ENCODE assay signal across 24 cellular contexts in the genomic region with DNA sequence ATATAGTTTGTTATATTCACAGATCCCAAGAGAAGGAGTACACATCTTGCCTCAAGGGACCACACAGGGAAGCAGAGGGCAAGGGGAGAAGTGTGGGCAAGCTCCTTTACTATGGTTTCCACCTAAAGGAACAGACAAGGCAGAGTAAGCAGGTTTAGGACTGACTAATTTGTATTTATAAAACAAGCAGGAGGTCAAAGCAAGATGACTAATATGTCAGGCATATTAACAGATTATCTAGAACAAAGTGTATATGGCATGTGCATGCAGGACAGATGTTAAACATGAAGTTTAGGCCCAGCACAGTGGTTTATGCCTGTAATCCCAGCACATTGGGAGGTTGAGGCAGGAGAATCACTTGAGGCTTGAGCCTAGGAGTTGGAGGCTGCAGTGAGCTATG. TPM values are rescaled to one million over a fixed set of nuclear protein-coding genes. Genes with fewer than 3 reads are reported as not detected.
DNase-seq lines count a peak whose midpoint lies in the region; ATAC-seq, FAIRE-seq and TF ChIP-seq lines count a peak whose summit lies in the region.
"Had no signal": no experiment of that assay in that cellular context is flagged by ENCODE, and none has a peak within 500 bp of the region (broad histone marks: within the 10 kb centered on the region; RNA-seq: fewer than 3 reads in every experiment).

No MANE protein-coding gene starts in this region.

- H3K4me2 ChIP-seq in H1 (ENCODE audit: insufficient read depth in 1 of 2, low read depth in 2 of 2, low read length in 2 of 2), result no peak overlapping the region

- no peak overlapping the region for H3K27ac ChIP-seq in H1 (ENCODE audit: low read depth, low read length)
- H3K27ac ChIP-seq: KMS-11 had no signal

- CTCF ChIA-PET in H1 (lab: Charles Lee; ENCODE audit: partially characterized antibody), result no interaction called here

- H3K4me3 ChIP-seq in H1 (ENCODE audit: extremely low read depth in 1 of 4, insufficient read depth in 2 of 4, low read depth in 3 of 4, low read length in 4 of 4), result no peak overlapping the region

- TF ChIP-seq RAD21 in H1 (IDR thresholded peaks at IDR 0.05 in 1 of 2, conservative IDR thresholded peaks at IDR 0.05 in 1 of 2; ENCODE audit: low read depth in 2 of 2, low read length in 2 of 2), result no peak

- H4K20me1 ChIP-seq in H1 (replicated peaks in 1 of 2; ENCODE audit: control insufficient read depth in 1 of 2, insufficient read depth in 2 of 2, low read length in 2 of 2), result peaks cover 0 to 2% of the 10 kb centered on the region in 2 experiments

- H2BK12ac ChIP-seq in H1 (ENCODE audit: low read depth, low read length), result no peak overlapping the region; the same call in 1 of the 2 replicates

- H3K56ac ChIP-seq in H1 (replicated peaks; ENCODE audit: insufficient read length, low read depth, low read length), result no peak overlapping the region

- H2BK20ac ChIP-seq in H1 (ENCODE audit: low read length), result no peak overlapping the region

- peaks cover 15 to 31% (median 29%) of the 10 kb centered on the region in 4 experiments for H3K27me3 ChIP-seq in H1 (replicated peaks in 1 of 4; ENCODE audit: control insufficient read depth in 3 of 4, extremely low read depth in 1 of 4, insufficient read depth in 3 of 4, low read length in 3 of 4)

- FAIRE-seq in H1 (lab: Jason Lieb, UNC), result no peak
- FAIRE-seq: A204.1, D721Med, G401.6, GM12892, GM19239 had no signal

- H2BK120ac ChIP-seq in H1 (replicated peaks; ENCODE audit: low read depth, low read length), result no peak overlapping the region

- H3K36me3 ChIP-seq in H1 (ENCODE audit: control insufficient read depth in 2 of 4, insufficient read depth in 4 of 4, low read length in 3 of 4), result no peaks in the 10 kb centered on the region
- H3K36me3 ChIP-seq: BE2C had no signal

- no peak for TF ChIP-seq CTCF in H1 (IDR thresholded peaks at IDR 0.05; ENCODE audit: control extremely low read depth in 1 of 3, insufficient read depth in 1 of 3, low read depth in 1 of 3, low read length in 3 of 3)

- H2BK5ac ChIP-seq in H1 (ENCODE audit: low read depth, low read length), result no peak overlapping the region

- intact Hi-C loops in sciatic nerve (cut with DNase I), result no loop called here

- TF ChIP-seq EP300 in H1 (IDR thresholded peaks at IDR 0.05; ENCODE audit: borderline replicate concordance in 1 of 2, low read depth in 2 of 2, low read length in 2 of 2), result no peak

- no peak for TF ChIP-seq POLR2A in H1 (IDR thresholded peaks at IDR 0.05; ENCODE audit: control extremely low read depth in 1 of 2, low read depth in 2 of 2, low read length in 2 of 2)

- H3K23ac ChIP-seq in H1 (ENCODE audit: insufficient read length), result no peak overlapping the region

- no peak overlapping the region for H2BK15ac ChIP-seq in H1 (ENCODE audit: low read length)

- H3K4ac ChIP-seq in H1 (replicated peaks; ENCODE audit: insufficient read length, low read depth, low read length), result no peak overlapping the region

- H2AFZ ChIP-seq in H1 (ENCODE audit: low read length), result no peak overlapping the region

- H3K9me3 ChIP-seq in H1 (ENCODE audit: insufficient read depth in 2 of 2, low read depth in 1 of 2, low read length in 1 of 2), result no peaks in the 10 kb centered on the region
- H3K9me3 ChIP-seq: BE2C had no signal

- no peaks in the 10 kb centered on the region for H3K79me1 ChIP-seq in H1 (ENCODE audit: low read depth, low read length)

- POLR2A ChIA-PET in H1 (lab: Charles Lee; ENCODE audit: partially characterized antibody), result interaction anchor here (1.6 kb wide), 1 partner anchor 8 kb away, joined by 5 read pairs; no protein-coding TSS in a partner anchor

- no peak overlapping the region for H4K91ac ChIP-seq in H1 (replicated peaks; ENCODE audit: insufficient read length, low read length)

- peaks cover 33% of the 10 kb centered on the region for H3K23me2 ChIP-seq in H1 (ENCODE audit: low read depth, low read length)

- peak overlapping the region; percentile 32; the same call in 1 of the 2 replicates for H2AK5ac ChIP-seq in H1 (ENCODE audit: low read depth, low read length)

- DNase-seq in Daoy (ENCODE audit: low read depth) (peak; percentile 1), LHCN-M2 (ENCODE audit: low read depth) (peak; percentile 10), H1 (ENCODE audit: low read depth in 1 of 2, low spot score in 2 of 2) (no peak), kidney tubule cell (ENCODE audit: low spot score) (peak; percentile 29), sciatic nerve (ENCODE audit: low spot score) (no peak), OCI-M1 (lab: John Stamatoyannopoulos, UW) (no peak)
- no peak for DNase-seq in activated CD4-positive, alpha-beta T cell treated with anti-CD3 and anti-CD28 coated beads for 48 hours
- DNase-seq: BE2C, DMS79 treated with DMSO at 0.1 percent for 48 hours, H7, NCI-H1694, NCI-H2081, NCI-H2171 treated with DMSO at 0.1 percent for 48 hours, NCI-H446, NCI-H526, Right ventricle myocardium superior had no signal

- no peak overlapping the region for H3K9ac ChIP-seq in H1 (replicated peaks in 1 of 4; ENCODE audit: extremely low read depth in 1 of 4, low read depth in 3 of 4, low read length in 3 of 4)
- H3K9ac ChIP-seq: KMS-11 had no signal

- no peaks in the 10 kb centered on the region for H3K79me2 ChIP-seq in H1 (ENCODE audit: control insufficient read depth in 1 of 2, insufficient read depth in 2 of 2, low read length in 2 of 2)

- H3K14ac ChIP-seq in H1 (ENCODE audit: insufficient read length), result no peak overlapping the region

- peaks cover 0 to 22% (median 13%) of the 10 kb centered on the region in 4 experiments; a peak in 6 of 7 replicates for H3K4me1 ChIP-seq in H1 (replicated peaks in 1 of 4; ENCODE audit: control insufficient read depth in 3 of 4, insufficient read depth in 4 of 4, low read length in 3 of 4)
- H3K4me1 ChIP-seq: BE2C had no signal

- ATAC-seq in sciatic nerve (no peak), GM21576 (IDR thresholded peaks at IDR 0.05; ENCODE audit: unreplicated experiment) (no peak)

- H4K8ac ChIP-seq in H1 (ENCODE audit: extremely low read depth, insufficient read depth, low read length), result no peak overlapping the region

- H3K18ac ChIP-seq in H1 (ENCODE audit: extremely low read depth, low read length), result no peak overlapping the region

- no peak overlapping the region for H4K5ac ChIP-seq in H1 (ENCODE audit: insufficient read length, low read depth, low read length)

TF ChIP-seq in H1, 55 proteins besides CTCF, POLR2A, EP300 and RAD21:
- TF ChIP-seq CEBPB (IDR thresholded peaks at IDR 0.05; ENCODE audit: low read depth, low read length), result no peak
- TF ChIP-seq SIN3A (conservative IDR thresholded peaks at IDR 0.05 in 1 of 2, IDR thresholded peaks at IDR 0.05 in 1 of 2; ENCODE audit: low read depth in 1 of 2, low read length in 2 of 2), result no peak
- TF ChIP-seq ZNF274 (IDR thresholded peaks at IDR 0.05; ENCODE audit: borderline replicate concordance, extremely low read depth, low read length), result no peak
- no peak for TF ChIP-seq EZH2 (IDR thresholded peaks at IDR 0.05; ENCODE audit: low read depth, low read length, severe bottlenecking)
- no peak for TF ChIP-seq RBBP5 (IDR thresholded peaks at IDR 0.05; ENCODE audit: borderline replicate concordance, low read depth, low read length)
- no peak for TF ChIP-seq RFX5 (IDR thresholded peaks at IDR 0.05; ENCODE audit: borderline replicate concordance, low read depth, low read length)
- no peak for TF ChIP-seq KDM5A (IDR thresholded peaks at IDR 0.05; ENCODE audit: low read length)
- TF ChIP-seq SP1 (IDR thresholded peaks at IDR 0.05; ENCODE audit: low read depth, low read length), result no peak
- no peak for TF ChIP-seq NANOG (IDR thresholded peaks at IDR 0.05; ENCODE audit: insufficient read depth, low read depth, low read length, poor library complexity, severe bottlenecking)
- no peak for TF ChIP-seq ASH2L (IDR thresholded peaks at IDR 0.05; ENCODE audit: low read length)
- no peak for TF ChIP-seq FOSL1 (IDR thresholded peaks at IDR 0.05; ENCODE audit: insufficient read depth, low read depth, low read length)
- no peak for TF ChIP-seq HDAC6 (IDR thresholded peaks at IDR 0.05; ENCODE audit: low read depth, low read length)
- TF ChIP-seq GABPA (IDR thresholded peaks at IDR 0.05; ENCODE audit: borderline replicate concordance, insufficient read depth, low read length), result no peak
- no peak for TF ChIP-seq PHF8 (conservative IDR thresholded peaks at IDR 0.05; ENCODE audit: low read depth, low read length)
- no peak for TF ChIP-seq KDM4A (IDR thresholded peaks at IDR 0.05; ENCODE audit: low read depth, low read length, severe bottlenecking)

RNA-seq across cellular contexts. Expression of a gene that starts 3.7 kb away (rescaled TPM):
- under 0.01 TPM in 1 of 2 replicates, not detected in the other for total RNA-seq in Daoy (2014; rRNA removed; shearing (Covaris generic))
- total RNA-seq in LHCN-M2 (2014; rRNA removed) (not detected in 2 replicates), sciatic nerve (0.89 TPM)
- not detected for polyA plus RNA-seq in LHCN-M2 (2012)
- 2.4 and 2.9 TPM in 2 replicates for total RNA-seq in H1 (2021; fragmentation: NEBNext Ultra II Directional; extraction: Animal tissue kit (Norgen Biotek cat#: 25700))
- polyA plus RNA-seq in H1 (2011; rRNA removed), result 2.0 and 2.5 TPM in 2 replicates
- 2.8 TPM for polyA plus RNA-seq in H1 (2011; cell fraction: cytosol; rRNA removed)
- 7.1 TPM for polyA plus RNA-seq in H1 (2011; cell fraction: nucleus; rRNA removed)
- polyA plus RNA-seq in H1 (2012, experiment 1 of 2), result 1.7 to 2.5 TPM (median 2.2 TPM) in 4 replicates
- polyA plus RNA-seq in H1 (2012, experiment 2 of 2), result 0.07 TPM
- 0.65 TPM for polyA plus RNA-seq in H1 (2013, experiment 1 of 2)
- polyA plus RNA-seq in H1 (2013, experiment 2 of 2), result 0.53 TPM
- 9.5 and 12.6 TPM in 2 replicates for polyA minus RNA-seq in H1 (2011; rRNA and poly(A)+ RNA removed)
- polyA minus RNA-seq in H1 (2011; cell fraction: cytosol; rRNA and poly(A)+ RNA removed), result 5.4 TPM
- 11.8 TPM for polyA minus RNA-seq in H1 (2011; cell fraction: nucleus; rRNA and poly(A)+ RNA removed)
- total RNA-seq: M059J, Right ventricle myocardium superior had no signal

Comparison
In these comparisons a context has a peak if more than half of its experiments do, and no peak if none do; other contexts are left out.
1. DNase-seq: peak in Daoy (single experiment), LHCN-M2 (single experiment) and kidney tubule cell (single experiment); none in H1 (0 of 2), sciatic nerve (single experiment), activated CD4-positive, alpha-beta T cell treated with anti-CD3 and anti-CD28 coated beads for 48 hours (single experiment) and OCI-M1 (single experiment).